10 cellular contexts compared by ENCODE assay signal in the genomic region with DNA sequence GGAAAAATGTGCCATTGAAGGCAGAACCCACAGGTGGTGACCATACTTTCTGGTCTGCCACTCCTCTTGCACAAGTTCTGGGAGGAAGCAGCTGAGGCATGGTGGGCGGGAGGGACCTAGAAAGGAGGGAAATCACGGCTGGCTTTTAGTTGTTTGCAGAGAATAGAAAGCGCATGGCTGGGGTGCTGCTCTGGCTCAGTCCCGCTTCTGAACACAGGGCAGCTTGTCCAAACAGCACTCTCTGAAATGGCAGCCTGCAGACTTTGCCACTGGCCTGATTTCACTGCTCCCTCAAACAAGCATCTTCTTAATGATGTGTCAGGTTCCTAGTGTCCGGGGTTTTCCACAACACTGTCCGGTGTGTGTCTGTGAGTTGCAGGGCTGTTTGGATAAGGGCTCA.
DNase-seq lines count a peak whose midpoint lies in the region; ATAC-seq and TF ChIP-seq lines count a peak whose summit lies in the region.
"Had no signal": no experiment of that assay in that cellular context is flagged by ENCODE, and none has a peak within 500 bp of the region (broad histone marks: within the 10 kb centered on the region; RNA-seq: fewer than 3 reads in every experiment).

No MANE protein-coding gene starts in this region.

- in situ Hi-C loops in Panc1 (cut with HindIII; ENCODE audit: low pct_unique_long_range_greater_than_20kb, low sequenced_read_pairs): no loop called here
- in situ Hi-C loops in HAP-1 (cut with MboI; ENCODE audit: low sequenced_read_pairs): no loop called here

- CTCF ChIA-PET in Panc1 (lab: Charles Lee): interaction anchor here (0.6 kb wide), 1 partner anchor 73 kb away, joined by 6 read pairs; no protein-coding TSS in a partner anchor

- H3K36me3 ChIP-seq in Panc1 (ENCODE audit: control insufficient read depth, insufficient read depth, low read length) (peaks cover 40% of the 10 kb centered on the region), HAP-1 (replicated peaks) (peaks cover 36% of the 10 kb centered on the region)

- H3K27me3 ChIP-seq in Panc1 (ENCODE audit: control insufficient read depth, insufficient read depth, low read length) (no peaks in the 10 kb centered on the region), HAP-1 (ENCODE audit: low read depth) (no peaks in the 10 kb centered on the region)

- ATAC-seq in Panc1: 0 out of 2 replicates have a peak, but pooled peaks have one; percentile 1
- no peak for ATAC-seq in activated naive CD4-positive, alpha-beta T cell treated with anti-CD3 and anti-CD28 coated beads, Interleukin-2, amount 50 U/mL, for 72 hours
- no peak for ATAC-seq in HG02840 (IDR thresholded peaks at IDR 0.05; ENCODE audit: low FRiP score, unreplicated experiment)

- H3K9me3 Mint-ChIP-seq in activated naive CD4-positive, alpha-beta T cell treated with anti-CD3 and anti-CD28 coated beads, Interleukin-2, amount 50 U/mL, for 72 hours: no peaks in the 10 kb centered on the region
- H3K9me3 Mint-ChIP-seq: T-helper 1 cell treated with Interleukin-12 subunit alpha and Interleukin-12 subunit beta and Interleukin-4 antibody, amounts not matched to agents 30 μg/mL and 1 μg/mL, for 36 hours had no signal

- H3K9me3 ChIP-seq in Panc1 (ENCODE audit: control insufficient read depth, insufficient read depth, low read depth, low read length) (no peaks in the 10 kb centered on the region), HAP-1 (no peaks in the 10 kb centered on the region)

- no TSS peak for BruUV-seq in Panc1 (replicated peaks; lab: Mats Ljungman, UMichigan)

- no peak overlapping the region for H3K4me3 ChIP-seq in Panc1 (ENCODE audit: low read depth in 2 of 2, low read length in 2 of 2)
- no peak overlapping the region for H3K4me3 ChIP-seq in fibroblast of villous mesenchyme (ENCODE audit: low read depth, low read length)
- no peak overlapping the region for H3K4me3 ChIP-seq in HAP-1

- peaks cover 5 to 46% of the 10 kb centered on the region in 2 donors for H3K36me3 Mint-ChIP-seq in activated naive CD4-positive, alpha-beta T cell treated with anti-CD3 and anti-CD28 coated beads, Interleukin-2, amount 50 U/mL, for 72 hours

- TF ChIP-seq CTCF in Panc1 (IDR thresholded peaks at IDR 0.05) (no peak), fibroblast of villous mesenchyme (IDR thresholded peaks at IDR 0.05; ENCODE audit: insufficient read depth, low read depth, low read length) (no peak)

- H3K27ac ChIP-seq in Panc1 (ENCODE audit: low read length): peak overlapping the region; percentile 94

- intact Hi-C loops in Panc1 (cut with micrococcal nuclease; ENCODE audit: unreplicated experiment): no loop called here
- intact Hi-C loops in posterior vena cava (cut with DNase I): loop anchor here in 1 of 2 donors (10.0 kb wide), 1 partner anchor 113 kb away; a partner anchor contains a TSS

- DNase-seq in Daoy (ENCODE audit: low read depth): peak; percentile 58
- no peak for DNase-seq in Panc1 (ENCODE audit: low read depth, low spot score)
- peak; percentile 77 for DNase-seq in fibroblast of villous mesenchyme (ENCODE audit: low read depth)
- DNase-seq in posterior vena cava (ENCODE audit: low spot score): peak; percentile 64
- DNase-seq in activated naive CD4-positive, alpha-beta T cell treated with anti-CD3 and anti-CD28 coated beads, Interleukin-2, amount 50 U/mL, for 72 hours (ENCODE audit: low spot score in 2 of 2): no peak
- no peak for DNase-seq in stimulated activated CD4-positive, alpha-beta T cell treated with anti-CD3 and anti-CD28 coated beads, Interleukin-15, amount 100 ng/mL, for 24 hours
- no peak for DNase-seq in HAP-1 (ENCODE audit: low spot score in 2 of 2)
- DNase-seq: NCI-H524 treated with DMSO at 0.1 percent for 48 hours had no signal

- H3K4me1 ChIP-seq in Panc1 (ENCODE audit: control insufficient read depth, insufficient read depth, low read length) (peaks cover 96% of the 10 kb centered on the region), HAP-1 (peaks cover 7% of the 10 kb centered on the region)

- POLR2A ChIA-PET in Panc1 (lab: Charles Lee): interaction anchor here (0.6 to 1.4 kb wide), 3 partner anchors 10 to 33 kb away, joined by 4 to 5 read pairs (median 4); no protein-coding TSS in a partner anchor

- no peak overlapping the region for H3K27ac Mint-ChIP-seq in activated naive CD4-positive, alpha-beta T cell treated with anti-CD3 and anti-CD28 coated beads, Interleukin-2, amount 50 U/mL, for 72 hours

Comparison
In these comparisons a context has a peak if more than half of its experiments do, and no peak if none do; other contexts are left out.
1. DNase-seq: peak in Daoy (single experiment), fibroblast of villous mesenchyme (single experiment) and posterior vena cava (single experiment); none in Panc1 (single experiment), activated naive CD4-positive, alpha-beta T cell treated with anti-CD3 and anti-CD28 coated beads, Interleukin-2, amount 50 U/mL, for 72 hours (0 of 2), stimulated activated CD4-positive, alpha-beta T cell treated with anti-CD3 and anti-CD28 coated beads, Interleukin-15, amount 100 ng/mL, for 24 hours (single experiment) and HAP-1 (0 of 2).